Comparison of ENCODE assay signal across 18 cellular contexts in the genomic region with DNA sequence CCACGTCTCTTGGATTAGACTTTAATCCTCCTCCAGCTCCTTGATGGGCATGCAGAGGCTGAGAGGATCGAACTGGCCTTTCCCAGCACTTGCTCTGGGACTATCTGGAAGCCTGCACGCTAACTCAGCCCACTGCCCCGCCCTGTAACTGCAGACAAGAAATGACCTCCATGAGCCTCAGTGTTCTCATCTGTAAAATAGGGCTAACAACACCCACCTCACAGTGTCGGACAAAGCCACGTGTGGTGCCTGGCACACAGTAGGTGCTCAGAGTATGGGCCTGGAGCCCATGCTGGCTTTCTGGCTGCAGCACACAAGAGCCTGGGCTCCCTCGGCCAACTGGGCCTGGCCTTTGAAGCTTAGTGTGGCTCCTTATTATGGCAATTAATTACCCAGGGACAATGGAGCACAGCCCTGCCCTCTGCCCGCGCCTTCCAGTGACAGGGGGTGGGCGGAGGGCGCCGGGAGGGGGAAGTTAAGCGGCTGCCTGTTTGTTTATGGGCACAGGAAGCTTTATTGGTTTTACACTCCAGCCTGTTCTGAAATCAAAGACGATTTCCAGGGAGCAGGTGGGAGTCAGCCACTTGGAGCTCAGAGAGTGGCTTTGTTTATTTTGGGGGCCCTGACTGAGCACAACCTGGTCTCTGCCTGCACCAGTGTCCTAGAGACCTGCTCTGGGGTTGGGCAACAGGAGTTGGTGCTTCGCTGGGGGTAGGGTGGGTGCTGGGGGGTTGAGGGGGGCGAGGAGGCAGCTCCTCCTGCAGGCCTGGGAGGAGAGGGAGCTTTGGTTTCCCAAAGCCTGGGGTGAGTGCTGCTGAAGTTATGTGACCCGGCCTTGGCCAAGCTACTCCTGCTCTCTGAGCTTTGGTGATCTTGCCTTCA. TPM values are rescaled to one million over a fixed set of nuclear protein-coding genes. Genes with fewer than 3 reads are reported as not detected.
A peak's percentile ranks its signal among the peaks of the same experiment; 100 is the strongest.
DNase-seq lines count a peak whose midpoint lies in the region; ATAC-seq lines count a peak whose summit lies in the region.
"Had no signal": no experiment of that assay in that cellular context is flagged by ENCODE, and none has a peak within 500 bp of the region (broad histone marks: within the 10 kb centered on the region; RNA-seq: fewer than 3 reads in every experiment).

No MANE protein-coding gene starts in this region.

- intact Hi-C loops in left colon (cut with DNase I, micrococcal nuclease), result no loop called here

- ATAC-seq in left colon (peak; percentile 37), HG03342 (IDR thresholded peaks at IDR 0.05; ENCODE audit: unreplicated experiment) (no peak), HG03025 (IDR thresholded peaks at IDR 0.05; ENCODE audit: low FRiP score, unreplicated experiment) (no peak)
- ATAC-seq: CD8-positive, alpha-beta T cell had no signal

- DNase-seq in SHP77 treated with DMSO at 0.1 percent for 48 hours (lab: John Stamatoyannopoulos, UW), result peak; percentile 0
- no peak for DNase-seq in SHP77 (lab: John Stamatoyannopoulos, UW)
- peak; percentile 13 for DNase-seq in NCI-H1092 (lab: John Stamatoyannopoulos, UW)
- DNase-seq in left colon, result no peak
- DNase-seq in stimulated activated naive CD4-positive, alpha-beta T cell (lab: John Stamatoyannopoulos, UW), result no peak
- DNase-seq: ACHN; CD8-positive, alpha-beta T cell; DMS79 treated with DMSO at 0.1 percent for 48 hours; GF-D8; GM23248; Kasumi-1; NCI-H1436; NCI-H2107; NCI-H510A treated with DMSO at 0.1 percent for 48 hours; PC-9; T-helper 1 cell had no signal

RNA-seq across cellular contexts. Expression of a gene that starts 31.0 kb away (rescaled TPM):
- total RNA-seq in left colon, result not detected
- total RNA-seq: CD8-positive, alpha-beta T cell; GM23248; PC-9 had no signal

Comparison
In these comparisons a context has a peak if more than half of its experiments do, and no peak if none do; other contexts are left out.
1. DNase-seq: peak in SHP77 treated with DMSO at 0.1 percent for 48 hours (single experiment) and NCI-H1092 (single experiment); none in SHP77 (0 of 2), left colon (0 of 2) and stimulated activated naive CD4-positive, alpha-beta T cell (0 of 6).